ENCODE assay signal across 8 cellular contexts in the genomic region with DNA sequence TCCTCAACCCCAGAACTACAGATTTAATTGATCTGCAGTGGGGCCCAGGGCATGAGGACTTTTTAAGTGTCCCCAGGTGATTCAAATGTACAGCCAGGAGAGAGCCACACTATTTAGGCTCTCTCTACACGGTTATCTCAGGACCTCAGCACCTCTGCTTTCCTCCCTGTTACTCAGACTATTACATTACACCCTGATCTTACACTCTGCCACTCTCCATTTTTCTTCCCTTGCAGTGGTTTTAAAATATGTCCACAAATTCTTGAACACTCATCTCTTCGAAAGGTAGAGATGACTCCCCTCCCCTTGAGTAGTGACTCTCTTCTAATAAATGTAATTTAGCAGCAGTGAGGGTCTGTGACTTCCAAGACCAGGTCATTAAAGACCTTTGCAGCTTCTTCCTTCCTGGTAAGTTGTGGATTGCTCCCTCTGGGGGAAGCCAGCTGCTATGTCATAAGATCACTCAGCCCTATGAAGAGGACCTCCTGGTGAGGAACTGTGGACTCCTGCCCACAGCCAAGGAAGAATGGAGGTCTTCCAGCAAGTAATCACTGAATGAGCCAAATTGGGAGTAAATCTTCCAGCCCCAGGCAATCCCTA.
DNase-seq lines count a peak whose midpoint lies in the region; ATAC-seq, FAIRE-seq and TF ChIP-seq lines count a peak whose summit lies in the region.

No MANE protein-coding gene starts in this region.

- H3K27ac ChIP-seq in A549 (peak overlapping the region in 1 of 2 experiments; percentile 29; a peak in 2 of 6 replicates), endothelial cell of umbilical vein (ENCODE audit: insufficient read depth, low read depth, low read length) (no peak overlapping the region), neutrophil (no peak overlapping the region)

- dilution Hi-C loops in endothelial cell of umbilical vein (cut with MboI; ENCODE audit: extremely low pct_ligation_motif_present, low sequenced_read_pairs) = no loop called here

- intact Hi-C loops in endothelial cell of umbilical vein (cut with micrococcal nuclease) = loop anchor here (1.0 to 5.0 kb wide), 3 partner anchors 87 to 411 kb away; partner anchors contain the start of gene SSBP2

- CTCF ChIA-PET in A549 (lab: Yijun Ruan, JAX) (interaction anchor here (0.6 to 5.1 kb wide), 18 partner anchors 10 to 412 kb away, joined by 3 to 32 read pairs (median 4); partner anchors contain the start of gene SSBP2), endothelial cell of umbilical vein (lab: Charles Lee) (interaction anchor here (0.6 to 3.1 kb wide), 16 partner anchors 10 to 412 kb away, joined by 3 to 25 read pairs (median 6); partner anchors contain the start of gene SSBP2)

- peak; percentile 95 to 98 for ATAC-seq in A549
- ATAC-seq in HG02763 (IDR thresholded peaks at IDR 0.05; ENCODE audit: unreplicated experiment) = peak; percentile 79

- no peaks in the 10 kb centered on the region for H3K36me3 ChIP-seq in endothelial cell of umbilical vein (ENCODE audit: control insufficient read depth in 2 of 2, extremely low read depth in 1 of 2, insufficient read depth in 2 of 2, low read length in 2 of 2)
- H3K36me3 ChIP-seq in neutrophil = no peaks in the 10 kb centered on the region

- no peaks in the 10 kb centered on the region for H3K9me1 ChIP-seq in endothelial cell of umbilical vein (replicated peaks; ENCODE audit: control insufficient read depth, extremely low read depth, insufficient read depth, low read length)

- no TSS peak for BruUV-seq in endothelial cell of umbilical vein (replicated peaks; lab: Mats Ljungman, UMichigan)

- H3K9me3 ChIP-seq in A549 = no peaks in the 10 kb centered on the region
- H3K9me3 ChIP-seq in endothelial cell of umbilical vein (replicated peaks; ENCODE audit: control insufficient read depth, insufficient read depth, low read length) = no peaks in the 10 kb centered on the region
- no peaks in the 10 kb centered on the region for H3K9me3 ChIP-seq in neutrophil

- peak; percentile 56 to 63 for TF ChIP-seq RAD21 in A549 (conservative IDR thresholded peaks at IDR 0.05 in 1 of 2, IDR thresholded peaks at IDR 0.05 in 1 of 2)

- WGBS in A549 (ENCODE audit: missing lambda C conversion rate) = 10% methylated on average over 2 of the region's 2 CpGs

- no peak overlapping the region for H3K4me3 ChIP-seq in A549
- H3K4me3 ChIP-seq in GM12865 (ENCODE audit: low read depth, low read length) = no peak overlapping the region
- H3K4me3 ChIP-seq in endothelial cell of umbilical vein (replicated peaks in 1 of 3; ENCODE audit: insufficient read depth in 1 of 3, low read depth in 1 of 3, low read length in 3 of 3) = no peak overlapping the region
- H3K4me3 ChIP-seq in neutrophil (ENCODE audit: low read depth in 1 of 2, low read length in 1 of 2) = no peak overlapping the region

- H3K27me3 ChIP-seq in endothelial cell of umbilical vein (ENCODE audit: control insufficient read depth in 2 of 2, insufficient read depth in 2 of 2, low read length in 2 of 2) (no peaks in the 10 kb centered on the region), neutrophil (no peaks in the 10 kb centered on the region)

- H3K79me2 ChIP-seq in endothelial cell of umbilical vein (ENCODE audit: control insufficient read depth, insufficient read depth, low read length) = no peaks in the 10 kb centered on the region

- DNase-seq in A549 (ENCODE audit: low read depth in 1 of 2, low spot score in 1 of 2) (peak in 1 of 2 experiments; percentile 62), GM12865 (ENCODE audit: low read depth) (peak; percentile 67), RKO (ENCODE audit: low spot score) (peak; percentile 37), endothelial cell of umbilical vein (ENCODE audit: low read depth, low spot score) (peak; percentile 34), T-helper 9 cell (no peak), NCI-H1417 treated with DMSO at 0.1 percent for 48 hours (lab: John Stamatoyannopoulos, UW) (no peak)

- no peaks in the 10 kb centered on the region for H4K20me1 ChIP-seq in endothelial cell of umbilical vein (replicated peaks; ENCODE audit: control insufficient read depth, extremely low read depth, insufficient read depth, low read length)

- H3K4me1 ChIP-seq in A549 (0 out of 3 replicates have a peak, but pooled peaks cover 8% of the 10 kb centered on the region), endothelial cell of umbilical vein (ENCODE audit: control insufficient read depth, extremely low read depth, insufficient read depth, low read length) (no peaks in the 10 kb centered on the region), neutrophil (ENCODE audit: control insufficient read depth in 1 of 2, insufficient read depth in 1 of 2, low read depth in 1 of 2, low read length in 1 of 2) (peaks cover 13 to 22% of the 10 kb centered on the region in 2 experiments)

- no peak overlapping the region for H2AFZ ChIP-seq in endothelial cell of umbilical vein (ENCODE audit: low read depth, low read length)

- TF ChIP-seq EP300 in A549 (IDR thresholded peaks at IDR 0.05) = no peak

- TF ChIP-seq CTCF in A549 (IDR thresholded peaks at IDR 0.05) (peak; percentile 50), GM12865 (IDR thresholded peaks at IDR 0.05; ENCODE audit: insufficient read depth, low read depth, low read length, missing control alignments) (peak; percentile 59), endothelial cell of umbilical vein (IDR thresholded peaks at IDR 0.05; ENCODE audit: extremely low read depth in 1 of 2, insufficient read depth in 1 of 2, low read depth in 1 of 2, low read length in 2 of 2) (peak in 1 of 2 donors; percentile 46), neutrophil (IDR thresholded peaks at IDR 0.05) (peak; percentile 57)

- FAIRE-seq in A549 (lab: Jason Lieb, UNC) (peak; percentile 51), endothelial cell of umbilical vein (lab: Jason Lieb, UNC) (peak; percentile 76)

- H3K9ac ChIP-seq in endothelial cell of umbilical vein (replicated peaks; ENCODE audit: extremely low read depth, insufficient read depth, low read length) = no peak overlapping the region

- TF ChIP-seq POLR2A in A549 (IDR thresholded peaks at IDR 0.05; ENCODE audit: low read length) (no peak), endothelial cell of umbilical vein (IDR thresholded peaks at IDR 0.05; ENCODE audit: low read depth, low read length) (no peak)

- POLR2A ChIA-PET in A549 (lab: Yijun Ruan, JAX) (interaction anchor here (1.2 kb wide), 1 partner anchor 87 kb away, joined by 5 read pairs; the partner anchor contains the start of gene SSBP2), endothelial cell of umbilical vein (lab: Charles Lee) (interaction anchor here (0.6 kb wide), 1 partner anchor 477 kb away, joined by 5 read pairs; no protein-coding TSS in a partner anchor)

- H3K4me2 ChIP-seq in A549 = no peak overlapping the region
- H3K4me2 ChIP-seq in endothelial cell of umbilical vein (ENCODE audit: insufficient read depth, low read length) = no peak overlapping the region

TF ChIP-seq in A549, 52 proteins besides CTCF, POLR2A, EP300 and RAD21:
- no peak for TF ChIP-seq MYC (IDR thresholded peaks at IDR 0.05; ENCODE audit: borderline replicate concordance, low read length)
- peak; percentile 68 for TF ChIP-seq SMC3 (IDR thresholded peaks at IDR 0.05)
TF ChIP-seq in A549: peak in this region for 1.

TF ChIP-seq in endothelial cell of umbilical vein, 7 proteins besides CTCF, POLR2A, EP300 and RAD21:
- TF ChIP-seq GATA2 (IDR thresholded peaks at IDR 0.05; ENCODE audit: insufficient read depth, insufficient read length, low read depth, low read length) = no peak
- TF ChIP-seq MAX (IDR thresholded peaks at IDR 0.05; ENCODE audit: insufficient read depth, insufficient read length) = no peak
- TF ChIP-seq FOS (IDR thresholded peaks at IDR 0.05; ENCODE audit: borderline replicate concordance, insufficient read depth, low read length) = no peak
TF ChIP-seq in endothelial cell of umbilical vein: peak in this region for 0.

Comparison
In these comparisons a context has a peak if more than half of its experiments do, and no peak if none do; other contexts are left out.
1. DNase-seq: peak in GM12865 (single experiment), RKO (single experiment) and endothelial cell of umbilical vein (single experiment); none in T-helper 9 cell (single experiment) and NCI-H1417 treated with DMSO at 0.1 percent for 48 hours (single experiment).